In genomic region chr4:1249148-1249730, GRCh38 we compare ENCODE assay signal across 8 cellular contexts. TPM values are rescaled to one million over a fixed set of nuclear protein-coding genes. Genes with fewer than 3 reads are reported as not detected.
DNase-seq lines count a peak whose midpoint lies in the region; ATAC-seq lines count a peak whose summit lies in the region.

No MANE protein-coding gene starts in this region.

- no peaks in the 10 kb centered on the region for H3K27me3 Mint-ChIP-seq in activated CD4-positive, alpha-beta memory T cell treated with anti-CD3 and anti-CD28 coated beads for 36 hours

- CTCF ChIA-PET in activated CD4-positive, alpha-beta memory T cell treated with anti-CD3 and anti-CD28 coated beads for 36 hours (lab: Charles Lee), result interaction anchor here (1.0 to 5.5 kb wide), 5 partner anchors 13 to 118 kb away, joined by 3 to 43 read pairs (median 3); partner anchors contain the start of gene UVSSA

- DNase-seq in AG08396 (ENCODE audit: low spot score) (peak; percentile 94), NCI-H226 (peak; percentile 77), ecto neural progenitor cell (ENCODE audit: low spot score) (peak; percentile 87), lung microvascular endothelial cell (ENCODE audit: low read depth in 2 of 2) (peak; percentile 93 to 95)
- DNase-seq in activated CD4-positive, alpha-beta memory T cell treated with anti-CD3 and anti-CD28 coated beads for 36 hours, result peak; percentile 85
- DNase-seq in stimulated activated CD4-positive, alpha-beta T cell treated with anti-CD3 and anti-CD28 coated beads, TNF-alpha, amount 100 ng/mL, for 24 hours (ENCODE audit: low read depth in 3 of 3), result peak; percentile 65 to 79 (median 68)

- peak overlapping the region; percentile 85 for H3K4me3 Mint-ChIP-seq in activated CD4-positive, alpha-beta memory T cell treated with anti-CD3 and anti-CD28 coated beads for 36 hours

- H3K27ac Mint-ChIP-seq in activated CD4-positive, alpha-beta memory T cell treated with anti-CD3 and anti-CD28 coated beads for 36 hours, result peak overlapping the region; percentile 96

- H3K4me1 Mint-ChIP-seq in activated CD4-positive, alpha-beta memory T cell treated with anti-CD3 and anti-CD28 coated beads for 36 hours (ENCODE audit: low read depth), result peaks cover 69% of the 10 kb centered on the region

- H3K9me3 Mint-ChIP-seq in activated CD4-positive, alpha-beta memory T cell treated with anti-CD3 and anti-CD28 coated beads for 36 hours, result peaks cover 5% of the 10 kb centered on the region

- POLR2A ChIA-PET in activated CD4-positive, alpha-beta memory T cell treated with anti-CD3 and anti-CD28 coated beads for 36 hours (lab: Charles Lee), result interaction anchor here (0.6 to 4.5 kb wide), 10 partner anchors 10 to 1287 kb away, joined by 3 to 45 read pairs (median 6); partner anchors contain the start of genes FAM193A, MAEA and UVSSA

- intact Hi-C loops in activated CD4-positive, alpha-beta memory T cell treated with anti-CD3 and anti-CD28 coated beads for 36 hours (cut with micrococcal nuclease), result loop anchor here (1.0 to 2.0 kb wide), 6 partner anchors 18 to 622 kb away; partner anchors contain the start of genes FGFRL1, MAEA and NSD2

- ATAC-seq in GM18858 (IDR thresholded peaks at IDR 0.05; ENCODE audit: unreplicated experiment), result peak; percentile 42
- peak; percentile 51 for ATAC-seq in HG03064 (IDR thresholded peaks at IDR 0.05; ENCODE audit: low read depth, unreplicated experiment)

- peaks cover 33% of the 10 kb centered on the region for H3K36me3 Mint-ChIP-seq in activated CD4-positive, alpha-beta memory T cell treated with anti-CD3 and anti-CD28 coated beads for 36 hours

RNA-seq across cellular contexts. Expression of gene CTBP1, which starts 0.3 kb away (rescaled TPM):
- 100 to 1,000 TPM; 154 to 162 TPM for total RNA-seq in activated CD4-positive, alpha-beta memory T cell treated with anti-CD3 and anti-CD28 coated beads for 36 hours
- total RNA-seq in lung microvascular endothelial cell, result 166 and 239 TPM in 2 replicates

RNA-seq across cellular contexts. Expression of gene MAEA, which starts 40.5 kb away (rescaled TPM):
- 10 to 100 TPM; 47.3 to 50.3 TPM for total RNA-seq in activated CD4-positive, alpha-beta memory T cell treated with anti-CD3 and anti-CD28 coated beads for 36 hours
- 35.7 and 49.2 TPM in 2 replicates for total RNA-seq in lung microvascular endothelial cell

Comparison
In these comparisons a context has a peak if more than half of its experiments do, and no peak if none do; other contexts are left out.
1. Peak in every context shown above with its lines: DNase-seq and ATAC-seq.